In the genomic region with DNA sequence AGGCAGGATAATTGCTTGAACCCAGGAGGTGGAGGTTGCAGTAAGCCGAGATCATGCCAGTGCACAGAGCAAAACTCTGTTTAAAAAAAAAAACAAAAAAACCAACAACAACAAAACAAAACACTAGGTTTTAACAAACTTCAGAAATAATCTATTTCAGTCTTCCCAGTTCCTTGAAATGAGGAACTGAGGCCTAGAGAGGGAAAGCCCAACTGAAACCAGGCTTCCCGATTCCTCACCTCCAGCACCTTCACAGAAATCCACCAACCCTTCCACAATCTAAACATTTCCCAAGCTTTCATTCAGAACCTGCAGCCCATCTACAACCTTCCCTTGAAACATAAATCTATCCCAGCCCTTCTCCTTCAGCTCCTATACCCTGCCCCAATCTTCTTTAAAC, we compare ENCODE assay signal across 11 cellular contexts. TPM values are rescaled to one million over a fixed set of nuclear protein-coding genes. Genes with fewer than 3 reads are reported as not detected.
DNase-seq lines count a peak whose midpoint lies in the region; ATAC-seq and TF ChIP-seq lines count a peak whose summit lies in the region.
"Had no signal": no experiment of that assay in that cellular context is flagged by ENCODE, and none has a peak within 500 bp of the region (broad histone marks: within the 10 kb centered on the region; RNA-seq: fewer than 3 reads in every experiment).

No MANE protein-coding gene starts in this region.

- peaks cover 52% of the 10 kb centered on the region for H3K4me1 Mint-ChIP-seq in T-helper 2 cell treated with Interferon-gamma antibody and Interleukin-4, amounts not matched to agents 5 μg/mL and 100 μg/mL, for 36 hours (ENCODE audit: low read depth)
- H3K4me1 Mint-ChIP-seq in activated naive CD8-positive, alpha-beta T cell treated with anti-CD3 and anti-CD28 coated beads, Interleukin-2, amount 50 U/mL, for 24 hours = peaks cover 76% of the 10 kb centered on the region
- H3K4me1 Mint-ChIP-seq in neural crest cell (peaks cover 25% of the 10 kb centered on the region), HFFc6 (ENCODE audit: low read depth) (peaks cover 14% of the 10 kb centered on the region)

- H3K36me3 Mint-ChIP-seq in T-helper 2 cell treated with Interferon-gamma antibody and Interleukin-4, amounts not matched to agents 5 μg/mL and 100 μg/mL, for 36 hours (ENCODE audit: low read depth) = peaks cover 39% of the 10 kb centered on the region
- H3K36me3 Mint-ChIP-seq in activated naive CD8-positive, alpha-beta T cell treated with anti-CD3 and anti-CD28 coated beads, Interleukin-2, amount 50 U/mL, for 24 hours (ENCODE audit: low read depth) = peaks cover 16% of the 10 kb centered on the region
- H3K36me3 Mint-ChIP-seq in neural crest cell (ENCODE audit: low read depth) (no peaks in the 10 kb centered on the region), HFFc6 (ENCODE audit: low read depth) (no peaks in the 10 kb centered on the region)

- peak overlapping the region; percentile 95 for H3K9ac ChIP-seq in Loucy (ENCODE audit: low read depth, low read length, poor library complexity, severe bottlenecking)

- peak overlapping the region; percentile 75 for H3K27ac Mint-ChIP-seq in T-helper 2 cell treated with Interferon-gamma antibody and Interleukin-4, amounts not matched to agents 5 μg/mL and 100 μg/mL, for 36 hours
- H3K27ac Mint-ChIP-seq in activated naive CD8-positive, alpha-beta T cell treated with anti-CD3 and anti-CD28 coated beads, Interleukin-2, amount 50 U/mL, for 24 hours = peak overlapping the region; percentile 97
- H3K27ac Mint-ChIP-seq in neural crest cell (ENCODE audit: unreplicated experiment) (peak overlapping the region; percentile 16), HFFc6 (no peak overlapping the region)

- no peaks in the 10 kb centered on the region for H3F3A ChIP-seq in Loucy (ENCODE audit: low read depth)

- H3K9me2 ChIP-seq in Loucy (replicated peaks; ENCODE audit: low read depth, low read length) = no peaks in the 10 kb centered on the region

- no peaks in the 10 kb centered on the region for H3K27me3 ChIP-seq in Loucy (ENCODE audit: insufficient read depth, low read length, poor library complexity, severe bottlenecking)
- no peaks in the 10 kb centered on the region for H3K27me3 ChIP-seq in A673 (replicated peaks; ENCODE audit: insufficient read depth, low read depth, low read length, poor library complexity)
- H3K27me3 ChIP-seq: esophagus squamous epithelium, upper lobe of left lung had no signal

- H3K4me1 ChIP-seq in Loucy (ENCODE audit: insufficient read depth, low read length, poor library complexity, severe bottlenecking) (peaks cover 71% of the 10 kb centered on the region), A673 (ENCODE audit: insufficient read depth, low read length, poor library complexity, severe bottlenecking) (no peaks in the 10 kb centered on the region)

- CTCF ChIA-PET in A673 (lab: Charles Lee) = no interaction called here

- H4K20me1 ChIP-seq in Loucy (ENCODE audit: insufficient read depth, low read length, poor library complexity, severe bottlenecking) = no peaks in the 10 kb centered on the region

- H3K9me3 ChIP-seq in Loucy (ENCODE audit: insufficient read depth, low read depth, low read length) = no peaks in the 10 kb centered on the region
- no peaks in the 10 kb centered on the region for H3K9me3 ChIP-seq in A673 (ENCODE audit: low read depth, low read length, poor library complexity, severe bottlenecking)
- H3K9me3 ChIP-seq: esophagus squamous epithelium, upper lobe of left lung had no signal

- BruUV-seq in A673 (replicated peaks; lab: Mats Ljungman, UMichigan) = no TSS peak

- H3K4me3 Mint-ChIP-seq in T-helper 2 cell treated with Interferon-gamma antibody and Interleukin-4, amounts not matched to agents 5 μg/mL and 100 μg/mL, for 36 hours = peak overlapping the region; percentile 92
- peak overlapping the region; percentile 95 for H3K4me3 Mint-ChIP-seq in activated naive CD8-positive, alpha-beta T cell treated with anti-CD3 and anti-CD28 coated beads, Interleukin-2, amount 50 U/mL, for 24 hours
- H3K4me3 Mint-ChIP-seq in neural crest cell (no peak overlapping the region), HFFc6 (no peak overlapping the region)

- H3K27ac ChIP-seq in A673 (ENCODE audit: low read depth, low read length, poor library complexity, severe bottlenecking) = no peak overlapping the region

- POLR2A ChIA-PET in A673 (lab: Charles Lee; ENCODE audit: low non-redundant PET) = no interaction called here

- intact Hi-C loops in A673 (cut with micrococcal nuclease; ENCODE audit: unreplicated experiment) = no loop called here

- no peak for DNase-seq in T-helper 2 cell treated with Interferon-gamma antibody and Interleukin-4, amounts not matched to agents 5 μg/mL and 100 μg/mL, for 36 hours (ENCODE audit: low spot score)
- DNase-seq in T-helper 2 cell = no peak
- no peak for DNase-seq in activated naive CD8-positive, alpha-beta T cell treated with anti-CD3 and anti-CD28 coated beads, Interleukin-2, amount 50 U/mL, for 24 hours
- DNase-seq in neural crest cell (ENCODE audit: low read depth, low spot score) = no peak
- DNase-seq in NAMALWA (ENCODE audit: low spot score) = no peak
- DNase-seq in A673 (ENCODE audit: low spot score) = no peak
- DNase-seq in HFFc6 = no peak
- DNase-seq: esophagus squamous epithelium, upper lobe of left lung had no signal

- ATAC-seq in activated naive CD8-positive, alpha-beta T cell treated with anti-CD3 and anti-CD28 coated beads, Interleukin-2, amount 50 U/mL, for 24 hours = no peak

- no peaks in the 10 kb centered on the region for H3K36me3 ChIP-seq in Loucy (ENCODE audit: insufficient read depth, low read length)
- no peaks in the 10 kb centered on the region for H3K36me3 ChIP-seq in A673 (ENCODE audit: insufficient read depth, low read length, poor library complexity, severe bottlenecking)
- H3K36me3 ChIP-seq: upper lobe of left lung had no signal

- H2AFZ ChIP-seq in Loucy (ENCODE audit: low read length) = no peak overlapping the region

- H3K27me3 Mint-ChIP-seq in T-helper 2 cell treated with Interferon-gamma antibody and Interleukin-4, amounts not matched to agents 5 μg/mL and 100 μg/mL, for 36 hours (ENCODE audit: low read depth) = no peaks in the 10 kb centered on the region
- no peaks in the 10 kb centered on the region for H3K27me3 Mint-ChIP-seq in activated naive CD8-positive, alpha-beta T cell treated with anti-CD3 and anti-CD28 coated beads, Interleukin-2, amount 50 U/mL, for 24 hours
- H3K27me3 Mint-ChIP-seq in neural crest cell (ENCODE audit: low read depth) = no peaks in the 10 kb centered on the region
- H3K27me3 Mint-ChIP-seq in HFFc6 (ENCODE audit: insufficient read depth) = peaks cover 20% of the 10 kb centered on the region

- no peaks in the 10 kb centered on the region for H3K9me3 Mint-ChIP-seq in T-helper 2 cell treated with Interferon-gamma antibody and Interleukin-4, amounts not matched to agents 5 μg/mL and 100 μg/mL, for 36 hours
- no peaks in the 10 kb centered on the region for H3K9me3 Mint-ChIP-seq in activated naive CD8-positive, alpha-beta T cell treated with anti-CD3 and anti-CD28 coated beads, Interleukin-2, amount 50 U/mL, for 24 hours
- no peaks in the 10 kb centered on the region for H3K9me3 Mint-ChIP-seq in neural crest cell
- H3K9me3 Mint-ChIP-seq in HFFc6 = no peaks in the 10 kb centered on the region

- peaks cover 47% of the 10 kb centered on the region for H3K79me2 ChIP-seq in Loucy (ENCODE audit: insufficient read depth, low read length)

- TF ChIP-seq CTCF in Loucy (conservative IDR thresholded peaks at IDR 0.05; ENCODE audit: low read length) (no peak), neural crest cell (conservative IDR thresholded peaks at IDR 0.05) (no peak), A673 (conservative IDR thresholded peaks at IDR 0.05; ENCODE audit: low read depth, low read length) (no peak), HFFc6 (IDR thresholded peaks at IDR 0.05) (no peak)

- H3K4me2 ChIP-seq in Loucy (ENCODE audit: low read depth, low read length, poor library complexity, severe bottlenecking) = peak overlapping the region; percentile 96

- H3K4me3 ChIP-seq in Loucy (ENCODE audit: low read length, poor library complexity, severe bottlenecking) (peak overlapping the region; percentile 88), A673 (ENCODE audit: low read depth, low read length, poor library complexity, severe bottlenecking) (no peak overlapping the region)

RNA-seq across cellular contexts. Expression of gene CD52, which starts 0.6 kb away (rescaled TPM):
- total RNA-seq in neural crest cell (not detected in 2 replicates), A673 (2021) (not detected in 2 replicates)
- not detected for total RNA-seq in HFFc6 (2021; fragmentation: NEBNext Ultra II Directional; extraction: Animal tissue kit (Norgen Biotek cat#: 25700))
- total RNA-seq: skeletal muscle tissue had no signal

RNA-seq across cellular contexts. Expression of gene UBXN11, which starts 10.7 kb away (rescaled TPM):
- total RNA-seq in neural crest cell = 33.5 and 35.5 TPM in 2 replicates
- 22.1 and 25.4 TPM in 2 replicates for total RNA-seq in A673 (2021)
- 10 to 100 TPM in 4 of 6 experiments, 1 to 10 TPM in 2; 9.5 to 11.9 (median 10.5) TPM for total RNA-seq in HFFc6 (2021; fragmentation: NEBNext Ultra II Directional; extraction: Animal tissue kit (Norgen Biotek cat#: 25700))

RNA-seq across cellular contexts. Expression of gene CRYBG2, which starts 36.8 kb away (rescaled TPM):
- total RNA-seq in neural crest cell = 3.8 and 6.3 TPM in 2 replicates
- total RNA-seq in A673 (2021) = not detected in 2 replicates
- total RNA-seq in HFFc6 (2021; fragmentation: NEBNext Ultra II Directional; extraction: Animal tissue kit (Norgen Biotek cat#: 25700)) = not detected
- total RNA-seq: skeletal muscle tissue had no signal

RNA-seq across cellular contexts. Expression of gene SH3BGRL3, which starts 37.3 kb away (rescaled TPM):
- total RNA-seq in neural crest cell (97.9 and 100 TPM in 2 replicates), A673 (2021) (133 and 138 TPM in 2 replicates)
- total RNA-seq in HFFc6 (2021; fragmentation: NEBNext Ultra II Directional; extraction: Animal tissue kit (Norgen Biotek cat#: 25700)) = 100 to 1,000 TPM; 731 to 914 (median 779) TPM

RNA-seq across cellular contexts. Expression of gene ZNF683, which starts 55.4 kb away (rescaled TPM):
- total RNA-seq in neural crest cell (not detected in 2 replicates), A673 (2021) (not detected in 2 replicates)
- not detected for total RNA-seq in HFFc6 (2021; fragmentation: NEBNext Ultra II Directional; extraction: Animal tissue kit (Norgen Biotek cat#: 25700))
- total RNA-seq: skeletal muscle tissue had no signal

Comparison
In these comparisons a context has a peak if more than half of its experiments do, and no peak if none do; other contexts are left out.
1. H3K4me3 Mint-ChIP-seq: peak in T-helper 2 cell treated with Interferon-gamma antibody and Interleukin-4, amounts not matched to agents 5 μg/mL and 100 μg/mL, for 36 hours (single experiment) and activated naive CD8-positive, alpha-beta T cell treated with anti-CD3 and anti-CD28 coated beads, Interleukin-2, amount 50 U/mL, for 24 hours (single experiment); none in neural crest cell (single experiment) and HFFc6 (single experiment).